ENCODE assay signal across 8 cellular contexts in the genomic region with DNA sequence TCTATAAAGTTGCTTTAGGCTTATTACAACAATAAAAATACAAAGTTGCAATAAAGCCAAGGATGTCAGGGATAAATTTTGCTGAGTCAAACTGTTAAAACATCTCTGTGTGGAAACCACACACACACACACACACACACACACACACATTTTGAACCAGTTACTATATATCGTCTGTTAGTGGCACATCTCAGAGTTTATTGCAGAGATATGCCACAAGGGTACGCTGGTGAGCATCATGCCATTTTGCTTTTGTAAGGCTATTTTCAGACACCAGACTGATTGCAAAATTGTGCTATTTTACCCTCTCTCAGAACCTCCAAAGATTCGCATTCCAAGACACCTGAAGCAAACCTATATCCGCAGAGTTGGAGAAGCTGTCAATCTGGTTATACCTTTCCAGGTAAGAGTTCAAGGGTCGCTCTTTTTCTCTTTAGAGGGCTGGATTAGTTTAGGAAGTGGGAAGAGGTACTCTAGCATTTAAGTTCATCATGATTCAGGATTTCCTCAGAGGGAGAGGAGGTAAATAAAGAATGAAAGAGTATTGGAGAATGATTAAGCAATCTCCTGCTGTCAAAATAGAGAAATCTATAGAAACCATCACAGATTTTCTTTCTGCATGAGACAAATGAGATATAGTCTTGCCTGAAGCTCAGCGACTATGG. TPM values are rescaled to one million over a fixed set of nuclear protein-coding genes. Genes with fewer than 3 reads are reported as not detected.
DNase-seq lines count a peak whose midpoint lies in the region; ATAC-seq and TF ChIP-seq lines count a peak whose summit lies in the region.

No MANE protein-coding gene starts in this region.

- peaks cover 2% of the 10 kb centered on the region for H3K36me3 Mint-ChIP-seq in IgD-negative memory B cell
- H3K36me3 Mint-ChIP-seq in WTC11: no peaks in the 10 kb centered on the region

- H3K9me3 ChIP-seq in fibroblast of lung (ENCODE audit: control insufficient read depth, insufficient read depth, low read depth, low read length): no peaks in the 10 kb centered on the region

- CTCF ChIA-PET in WTC11 (lab: Charles Lee): interaction anchor here (1.5 kb wide), 1 partner anchor 90 kb away, joined by 4 read pairs; no protein-coding TSS in a partner anchor

- H3K27me3 Mint-ChIP-seq in IgD-negative memory B cell: peaks cover 7% of the 10 kb centered on the region
- H3K27me3 Mint-ChIP-seq in WTC11 (ENCODE audit: low read depth): peaks cover 3% of the 10 kb centered on the region; the same call in 1 of the 2 replicates

- H3K27ac ChIP-seq in fibroblast of lung (ENCODE audit: insufficient read depth, low read length): no peak overlapping the region

- no peak overlapping the region for H2AFZ ChIP-seq in fibroblast of lung (ENCODE audit: low read length)

- POLR2A ChIA-PET in WTC11 (lab: Charles Lee): no interaction called here

- no peak overlapping the region for H3K4me2 ChIP-seq in fibroblast of lung (ENCODE audit: extremely low read depth, insufficient read depth, low read length)

- DNase-seq in EL (peak; percentile 50), WTC11 (ENCODE audit: low spot score) (peak; percentile 28), fibroblast of lung (ENCODE audit: low read depth in 2 of 2) (peak; percentile 27 to 67), non-pigmented ciliary epithelial cell (ENCODE audit: low read depth) (peak; percentile 19), NCI-H345 treated with DMSO at 0.1 percent for 48 hours (lab: John Stamatoyannopoulos, UW; ENCODE audit: unreplicated experiment) (no peak), NCI-H1092 treated with DMSO at 0.1 percent for 48 hours (lab: John Stamatoyannopoulos, UW) (no peak)

- H3K36me3 ChIP-seq in fibroblast of lung (ENCODE audit: control insufficient read depth, insufficient read depth, low read length): no peaks in the 10 kb centered on the region

- no peaks in the 10 kb centered on the region for H3K27me3 ChIP-seq in fibroblast of lung (ENCODE audit: control insufficient read depth, insufficient read depth, low read length)

- no peaks in the 10 kb centered on the region for H3K79me2 ChIP-seq in fibroblast of lung (ENCODE audit: control insufficient read depth, insufficient read depth, low read length)

- no peak for TF ChIP-seq CTCF in WTC11 (IDR thresholded peaks at IDR 0.05)
- TF ChIP-seq CTCF in fibroblast of lung (conservative IDR thresholded peaks at IDR 0.05 in 1 of 2, IDR thresholded peaks at IDR 0.05 in 1 of 2; ENCODE audit: low read depth in 1 of 2, low read length in 2 of 2): peak; percentile 63 to 67

- H3K9me3 Mint-ChIP-seq in IgD-negative memory B cell: peaks cover 0 to 2% (median 0%) of the 10 kb centered on the region in 3 donors
- no peaks in the 10 kb centered on the region for H3K9me3 Mint-ChIP-seq in WTC11

- no peaks in the 10 kb centered on the region for H4K20me1 ChIP-seq in fibroblast of lung (ENCODE audit: control insufficient read depth, extremely low read depth, insufficient read depth, low read length)

- H3K9ac ChIP-seq in fibroblast of lung (ENCODE audit: insufficient read depth, low read length): no peak overlapping the region

- H3K4me1 Mint-ChIP-seq in IgD-negative memory B cell (peaks cover 11 to 20% (median 15%) of the 10 kb centered on the region in 3 donors), WTC11 (peaks cover 15% of the 10 kb centered on the region)

- no peak overlapping the region for H3K4me3 ChIP-seq in fibroblast of lung (replicated peaks in 1 of 4; ENCODE audit: control extremely low read depth in 1 of 4, insufficient read depth in 1 of 4, low read depth in 3 of 4, low read length in 4 of 4)

- H3K4me3 Mint-ChIP-seq in IgD-negative memory B cell: peak overlapping the region in 1 of 4 donors; percentile 1
- H3K4me3 Mint-ChIP-seq in WTC11: no peak overlapping the region

- ATAC-seq in WTC11 (peak; percentile 78), HG02623 (IDR thresholded peaks at IDR 0.05; ENCODE audit: unreplicated experiment) (no peak)

- H3K4me1 ChIP-seq in fibroblast of lung (ENCODE audit: control insufficient read depth, extremely low read depth, insufficient read depth, low read length): no peaks in the 10 kb centered on the region

- peak overlapping the region in 2 of 3 donors; percentile 25 to 69 for H3K27ac Mint-ChIP-seq in IgD-negative memory B cell
- no peak overlapping the region for H3K27ac Mint-ChIP-seq in WTC11

TF ChIP-seq in WTC11, 78 proteins besides CTCF, POLR2A, EP300 and RAD21:
- TF ChIP-seq MXD4 (CRISPR knock-in tag; IDR thresholded peaks at IDR 0.05; ENCODE audit: borderline replicate concordance) (no peak), PRDM15 (CRISPR knock-in tag; IDR thresholded peaks at IDR 0.05) (no peak), EMX1 (CRISPR knock-in tag; IDR thresholded peaks at IDR 0.05) (no peak), ATF1 (CRISPR knock-in tag; IDR thresholded peaks at IDR 0.05) (no peak)

RNA-seq across cellular contexts. Expression of gene CHPT1, which starts 27.3 kb away (rescaled TPM):
- 50.9 TPM for polyA plus RNA-seq in IgD-negative memory B cell
- 17.6 to 19.8 TPM (median 19.1 TPM) in 3 replicates for total RNA-seq in WTC11 (2021)
- total RNA-seq in fibroblast of lung: 62.9 and 65.2 TPM in 2 replicates
- 31.9 and 34.8 TPM in 2 replicates for polyA plus RNA-seq in fibroblast of lung
- polyA plus RNA-seq in fibroblast of lung (2012): 28.8 and 35.9 TPM in 2 replicates
- polyA minus RNA-seq in fibroblast of lung (ENCODE audit: low replicate concordance): 6.0 and 7.6 TPM in 2 replicates

Comparison
In these comparisons a context has a peak if more than half of its experiments do, and no peak if none do; other contexts are left out.
1. DNase-seq: peak in EL (single experiment), WTC11 (single experiment), fibroblast of lung (2 of 2) and non-pigmented ciliary epithelial cell (single experiment); none in NCI-H345 treated with DMSO at 0.1 percent for 48 hours (single experiment) and NCI-H1092 treated with DMSO at 0.1 percent for 48 hours (single experiment).